Comparison of ENCODE assay signal across 9 cellular contexts in the genomic region with DNA sequence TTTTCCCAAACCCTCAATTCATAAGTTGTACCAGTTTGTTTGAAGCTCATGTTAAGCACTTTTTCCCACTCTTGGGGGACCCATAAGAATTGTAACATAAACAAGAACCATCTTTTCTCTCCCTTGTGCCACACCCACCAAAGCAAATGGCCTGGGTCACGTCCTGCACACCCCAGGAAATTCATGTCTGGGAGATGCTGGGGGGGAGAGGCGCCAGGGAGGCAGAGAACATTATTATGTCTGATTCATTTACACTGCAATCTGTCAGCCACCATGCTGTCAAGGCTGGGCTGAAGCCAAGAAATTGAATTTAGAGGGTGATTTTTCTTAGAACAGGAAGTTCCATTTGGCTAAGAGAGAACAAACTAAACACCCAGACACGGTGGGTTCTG. TPM values are rescaled to one million over a fixed set of nuclear protein-coding genes. Genes with fewer than 3 reads are reported as not detected.
DNase-seq lines count a peak whose midpoint lies in the region; ATAC-seq and TF ChIP-seq lines count a peak whose summit lies in the region.
"Had no signal": no experiment of that assay in that cellular context is flagged by ENCODE, and none has a peak within 500 bp of the region (broad histone marks: within the 10 kb centered on the region; RNA-seq: fewer than 3 reads in every experiment).

No MANE protein-coding gene starts in this region.

- H3K4me3 ChIP-seq in coronary artery, result no peak overlapping the region

- peak overlapping the region; percentile 46 to 82 for H3K27ac ChIP-seq in coronary artery
- H3K27ac ChIP-seq: foreskin keratinocyte had no signal

- peak overlapping the region in 1 of 6 donors; percentile 12 for H3K27ac Mint-ChIP-seq in naive B cell

- H3K4me3 Mint-ChIP-seq in naive B cell, result no peak overlapping the region

- H3K4me1 Mint-ChIP-seq in naive B cell, result peaks cover 0 to 7% (median 0%) of the 10 kb centered on the region in 3 donors

- peaks cover 0 to 7% of the 10 kb centered on the region in 2 donors for H3K36me3 Mint-ChIP-seq in naive B cell

- ATAC-seq in naive B cell (ENCODE audit: low read depth in 2 of 2) (no peak), GM21515 (IDR thresholded peaks at IDR 0.05; ENCODE audit: unreplicated experiment) (no peak)
- ATAC-seq: foreskin keratinocyte had no signal

- DNase-seq in AG08396 (ENCODE audit: low spot score), result peak; percentile 24
- DNase-seq in NCI-H2171 treated with DMSO at 0.1 percent for 48 hours (lab: John Stamatoyannopoulos, UW), result peak; percentile 78
- no peak for DNase-seq in coronary artery (ENCODE audit: low spot score)
- DNase-seq in naive B cell, result peak; percentile 2
- no peak for DNase-seq in NCI-H187 (lab: John Stamatoyannopoulos, UW)
- DNase-seq in hippocampal formation (lab: John Stamatoyannopoulos, UW), result no peak
- no peak for DNase-seq in SW480 (ENCODE audit: low spot score)
- DNase-seq: foreskin keratinocyte had no signal

- no peaks in the 10 kb centered on the region for H3K9me3 Mint-ChIP-seq in naive B cell

- no peaks in the 10 kb centered on the region for H3K27me3 Mint-ChIP-seq in naive B cell

- TF ChIP-seq CTCF in coronary artery (IDR thresholded peaks at IDR 0.05), result no peak

RNA-seq across cellular contexts. Expression of a gene that starts 37.2 kb away (rescaled TPM):
- 10 to 100 TPM; 13.6 to 30.0 (median 18.0) TPM for polyA plus RNA-seq in naive B cell (ENCODE audit: low read depth in 6 of 6)

Comparison
In these comparisons a context has a peak if more than half of its experiments do, and no peak if none do; other contexts are left out.
1. DNase-seq: peak in AG08396 (single experiment), NCI-H2171 treated with DMSO at 0.1 percent for 48 hours (single experiment) and naive B cell (single experiment); none in coronary artery (single experiment), NCI-H187 (0 of 2), hippocampal formation (0 of 2) and SW480 (single experiment).